8 cellular contexts compared by ENCODE assay signal in the genomic region with DNA sequence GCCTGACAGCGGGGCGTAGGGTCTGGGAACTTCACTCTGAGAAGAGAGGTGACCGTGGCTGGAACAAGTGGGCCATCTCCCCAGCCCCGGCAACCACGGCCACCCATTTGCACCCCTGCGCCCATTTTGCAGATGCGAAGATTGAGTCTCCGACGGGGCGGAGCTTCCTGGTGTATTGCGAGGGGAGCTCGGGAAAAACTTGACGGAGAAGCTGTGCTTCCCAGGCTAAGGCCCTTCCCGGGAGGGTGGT. TPM values are rescaled to one million over a fixed set of nuclear protein-coding genes. Genes with fewer than 3 reads are reported as not detected.
DNase-seq lines count a peak whose midpoint lies in the region; ATAC-seq and TF ChIP-seq lines count a peak whose summit lies in the region.

No MANE protein-coding gene starts in this region.

- H3K27ac ChIP-seq in PC-3 (ENCODE audit: low read length), result peak overlapping the region; percentile 98

- CTCF ChIA-PET in PC-3 (lab: Charles Lee), result interaction anchor here (0.6 to 1.7 kb wide), 2 partner anchors 14 to 129 kb away, joined by 3 to 7 read pairs; no protein-coding TSS in a partner anchor

- H3K27me3 ChIP-seq in PC-3 (ENCODE audit: low read length), result no peaks in the 10 kb centered on the region

- POLR2A ChIA-PET in PC-3 (lab: Charles Lee; ENCODE audit: unreplicated experiment), result interaction anchor here (0.7 kb wide), 1 partner anchor 552 kb away, joined by 4 read pairs; no protein-coding TSS in a partner anchor

- 0 out of 2 replicates have a peak, but pooled peaks cover 6% of the 10 kb centered on the region for H4K20me1 ChIP-seq in PC-3 (ENCODE audit: low read length)

- intact Hi-C loops in PC-3 (cut with micrococcal nuclease), result loop anchor here (10.0 kb wide), 1 partner anchor 137 kb away; a partner anchor contains a TSS

- peaks cover 36% of the 10 kb centered on the region for H3K79me2 ChIP-seq in PC-3 (ENCODE audit: low read length)

- no TSS peak for BruUV-seq in PC-3 (replicated peaks; lab: Mats Ljungman, UMichigan)

- H3F3A ChIP-seq in PC-3 (ENCODE audit: low read length, unreplicated experiment), result no peaks in the 10 kb centered on the region

- no peaks in the 10 kb centered on the region for H3K9me3 ChIP-seq in PC-3 (ENCODE audit: low read length)

- peaks cover 28% of the 10 kb centered on the region for H3K36me3 ChIP-seq in PC-3 (ENCODE audit: low read depth, low read length)

- H3K9me2 ChIP-seq in PC-3 (replicated peaks; ENCODE audit: low read length), result no peaks in the 10 kb centered on the region

- TF ChIP-seq CTCF in PC-3 (conservative IDR thresholded peaks at IDR 0.05; ENCODE audit: low read depth, low read length) (no peak), epithelial cell of esophagus (IDR thresholded peaks at IDR 0.05; ENCODE audit: insufficient read depth, low read depth, low read length, missing control alignments) (no peak), retinal pigment epithelial cell (conservative IDR thresholded peaks at IDR 0.05; ENCODE audit: low read depth, low read length) (no peak)

- ATAC-seq in GM21737 (IDR thresholded peaks at IDR 0.05; ENCODE audit: unreplicated experiment) (peak; percentile 5), PC-3 (no peak; the same call in 1 of the 2 replicates)

- peak overlapping the region; percentile 89 for H3K4me2 ChIP-seq in PC-3 (ENCODE audit: low read length)

- H3K4me3 ChIP-seq in GM08714 (ENCODE audit: low read length), result peak overlapping the region; percentile 94
- peak overlapping the region; percentile 76 for H3K4me3 ChIP-seq in PC-3 (ENCODE audit: low read length)
- H3K4me3 ChIP-seq in epithelial cell of esophagus (ENCODE audit: low read length), result peak overlapping the region; percentile 98
- peak overlapping the region; percentile 94 for H3K4me3 ChIP-seq in retinal pigment epithelial cell (ENCODE audit: low read length)

- peak overlapping the region; percentile 94 for H2AFZ ChIP-seq in PC-3 (ENCODE audit: low read length)

- DNase-seq in PC-3 (no peak), epithelial cell of esophagus (ENCODE audit: low read depth) (no peak), retinal pigment epithelial cell (ENCODE audit: low read depth) (no peak), NCI-H2029 treated with DMSO at 0.1 percent for 48 hours (lab: John Stamatoyannopoulos, UW) (no peak), DMS153 (lab: John Stamatoyannopoulos, UW) (no peak), SW480 (ENCODE audit: low spot score) (no peak)

- H3K4me1 ChIP-seq in PC-3 (ENCODE audit: insufficient read depth, low read length), result peaks cover 34% of the 10 kb centered on the region

- H3K9ac ChIP-seq in PC-3 (ENCODE audit: low read length), result peak overlapping the region; percentile 99

RNA-seq across cellular contexts. Expression of a gene that starts 0.7 kb away (rescaled TPM):
- total RNA-seq in PC-3 (2014; rRNA removed), result 32.2 and 36.9 TPM in 2 replicates

RNA-seq across cellular contexts. Expression of a gene that starts 36.9 kb away (rescaled TPM):
- total RNA-seq in PC-3 (2014; rRNA removed), result 18.4 and 20.2 TPM in 2 replicates

RNA-seq across cellular contexts. Expression of a gene that starts 37.4 kb away (rescaled TPM):
- 0.77 and 1.0 TPM in 2 replicates for total RNA-seq in PC-3 (2014; rRNA removed)

RNA-seq across cellular contexts. Expression of a gene that starts 57.7 kb away (rescaled TPM):
- 2.4 TPM in 1 of 2 replicates, not detected in the other for total RNA-seq in PC-3 (2014; rRNA removed)

RNA-seq across cellular contexts. Expression of a gene that starts 59.4 kb away (rescaled TPM):
- 56.6 and 61.5 TPM in 2 replicates for total RNA-seq in PC-3 (2014; rRNA removed)
